In the genomic region with DNA sequence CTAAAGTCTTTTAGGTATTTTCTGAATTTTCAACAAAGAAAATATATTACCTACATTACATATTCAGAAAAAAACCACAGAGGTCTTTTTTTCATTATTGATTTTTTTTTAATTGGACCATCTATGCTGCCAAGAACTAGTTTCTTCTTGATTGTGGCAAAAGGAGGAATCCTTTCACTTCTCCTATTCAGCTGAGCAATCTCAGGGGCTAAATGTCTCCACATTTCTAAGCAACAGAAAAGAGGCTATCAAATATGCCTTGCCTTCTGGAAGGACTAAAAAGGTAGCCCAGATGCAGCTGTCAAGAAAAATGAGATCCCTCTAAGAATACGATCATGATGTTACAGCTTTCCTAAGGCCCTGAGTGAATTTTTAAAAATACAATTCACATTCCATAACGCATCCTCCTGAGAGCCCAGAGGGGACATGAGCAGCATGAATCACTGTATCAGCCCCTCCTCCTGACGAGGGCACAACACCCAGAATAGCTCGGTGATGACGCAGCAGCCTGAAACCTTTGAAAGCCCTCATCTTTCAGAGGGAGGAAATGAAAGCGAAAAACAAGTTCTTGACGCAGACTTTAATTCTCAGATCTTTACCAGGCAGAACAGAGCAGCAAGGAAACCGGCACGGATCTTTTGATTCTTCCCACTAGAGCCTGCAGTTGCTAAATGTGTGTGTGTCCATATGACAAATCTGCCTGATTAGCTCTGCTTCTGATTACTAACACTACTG, we compare ENCODE assay signal across 8 cellular contexts. TPM values are rescaled to one million over a fixed set of nuclear protein-coding genes. Genes with fewer than 3 reads are reported as not detected.
DNase-seq lines count a peak whose midpoint lies in the region; ATAC-seq and TF ChIP-seq lines count a peak whose summit lies in the region.

No MANE protein-coding gene starts in this region.

- H3K9ac ChIP-seq in NT2/D1 (ENCODE audit: insufficient read length, low read depth): peak overlapping the region; percentile 53

- peaks cover 2% of the 10 kb centered on the region for H3K4me1 ChIP-seq in NT2/D1 (ENCODE audit: insufficient read depth, insufficient read length)

- ATAC-seq in GM18867 (IDR thresholded peaks at IDR 0.05; ENCODE audit: unreplicated experiment) (peak; percentile 85), HG03060 (IDR thresholded peaks at IDR 0.05; ENCODE audit: low read depth, unreplicated experiment) (peak; percentile 90)

- H3K4me3 ChIP-seq in NT2/D1 (ENCODE audit: insufficient read length, low read depth) (no peak overlapping the region), epithelial cell of esophagus (ENCODE audit: low read length) (peak overlapping the region; percentile 27)

- no peak for TF ChIP-seq CTCF in epithelial cell of esophagus (IDR thresholded peaks at IDR 0.05; ENCODE audit: insufficient read depth, low read depth, low read length, missing control alignments)

- peak; percentile 61 for DNase-seq in NT2/D1 (ENCODE audit: low read depth, low spot score)
- DNase-seq in activated T-cell treated with anti-CD3 and anti-CD28 coated beads for 1 hour (ENCODE audit: low read depth): peak; percentile 72
- peak; percentile 99 for DNase-seq in epithelial cell of esophagus (ENCODE audit: low read depth)
- peak; percentile 90 for DNase-seq in mucosa of gallbladder (ENCODE audit: low spot score)
- DNase-seq in stimulated activated CD8-positive, alpha-beta memory T cell treated with anti-CD3 and anti-CD28 coated beads, Interleukin-2, amount 100 ng/mL, for 48 hours (ENCODE audit: low read depth in 2 of 2): peak; percentile 63 to 75
- DNase-seq in NCI-H345 (lab: John Stamatoyannopoulos, UW): no peak

- H3K9me3 ChIP-seq in NT2/D1 (ENCODE audit: insufficient read depth, low read length): no peaks in the 10 kb centered on the region

- H3K36me3 ChIP-seq in NT2/D1 (ENCODE audit: insufficient read depth, insufficient read length, low read length): no peaks in the 10 kb centered on the region

- H3K27me3 ChIP-seq in NT2/D1 (ENCODE audit: insufficient read depth, insufficient read length): no peaks in the 10 kb centered on the region

RNA-seq across cellular contexts. Expression of a gene that starts 24.6 kb away (rescaled TPM):
- 29.3 TPM for total RNA-seq in mucosa of gallbladder

RNA-seq across cellular contexts. Expression of a gene that starts 37.5 kb away (rescaled TPM):
- total RNA-seq in mucosa of gallbladder: 54.6 TPM
